In genomic region chr14:104554608-104555401, GRCh38 we compare ENCODE assay signal across 22 cellular contexts. TPM values are rescaled to one million over a fixed set of nuclear protein-coding genes. Genes with fewer than 3 reads are reported as not detected.
DNase-seq lines count a peak whose midpoint lies in the region; ATAC-seq, FAIRE-seq and TF ChIP-seq lines count a peak whose summit lies in the region.
"Had no signal": no experiment of that assay in that cellular context is flagged by ENCODE, and none has a peak within 500 bp of the region (broad histone marks: within the 10 kb centered on the region; RNA-seq: fewer than 3 reads in every experiment).

No MANE protein-coding gene starts in this region.

- H3K27ac ChIP-seq in right lobe of liver (no peak overlapping the region), HepG2 (ENCODE audit: extremely low read length, insufficient read depth, low read length) (no peak overlapping the region), H1 (ENCODE audit: low read depth, low read length) (no peak overlapping the region), PC-9 (no peak overlapping the region)
- H3K27ac ChIP-seq: prostate gland, VCaP had no signal

- no peaks in the 10 kb centered on the region for H3K9me3 Mint-ChIP-seq in nephron progenitor cell
- no peaks in the 10 kb centered on the region for H3K9me3 Mint-ChIP-seq in stimulated activated effector memory CD8-positive, alpha-beta T cell treated with anti-CD3 and anti-CD28 coated beads, Interleukin-12 subunit alpha, Interleukin-12 subunit beta, amount 100 ng/mL, for 72 hours
- H3K9me3 Mint-ChIP-seq: activated naive CD8-positive, alpha-beta T cell treated with anti-CD3 and anti-CD28 coated beads, Interleukin-2, amount 50 U/mL, for 24 hours; activated T-cell treated with anti-CD3 and anti-CD28 coated beads, Interleukin-2, amount 50 U/mL, for 72 hours; CD8-positive, alpha-beta memory T cell; T-helper 1 cell treated with Interleukin-12 subunit alpha and Interleukin-12 subunit beta and Interleukin-4 antibody, amounts not matched to agents 30 μg/mL and 1 μg/mL, for 36 hours had no signal

- TF ChIP-seq EP300 in HepG2 (IDR thresholded peaks at IDR 0.05; ENCODE audit: low read depth in 2 of 2, low read length in 2 of 2) (no peak), HepG2 (CRISPR knock-in tag; IDR thresholded peaks at IDR 0.05; ENCODE audit: borderline replicate concordance) (no peak), H1 (IDR thresholded peaks at IDR 0.05; ENCODE audit: borderline replicate concordance in 1 of 2, low read depth in 2 of 2, low read length in 2 of 2) (no peak)

- POLR2A ChIA-PET in HepG2 (lab: Yijun Ruan, JAX) = no interaction called here
- POLR2A ChIA-PET in H1 (lab: Charles Lee; ENCODE audit: partially characterized antibody) = interaction anchor here (1.5 kb wide), 1 partner anchor 9 kb away, joined by 3 read pairs; no protein-coding TSS in a partner anchor
- POLR2A ChIA-PET in PC-9 (lab: Charles Lee; ENCODE audit: unreplicated experiment) = no interaction called here

- in situ Hi-C loops in HepG2 (cut with HindIII; ENCODE audit: extremely low pct_ligation_motif_present, low pct_unique_long_range_greater_than_20kb) = no loop called here

- H3K9ac ChIP-seq in HepG2 (ENCODE audit: insufficient read depth, low read depth, low read length) (no peak overlapping the region), H1 (replicated peaks in 1 of 4; ENCODE audit: extremely low read depth in 1 of 4, low read depth in 3 of 4, low read length in 3 of 4) (no peak overlapping the region)

- H3K9me2 ChIP-seq in PC-9 (ENCODE audit: insufficient read depth) = no peaks in the 10 kb centered on the region

- no peak overlapping the region for H2BK20ac ChIP-seq in H1 (ENCODE audit: low read length)

- H3K27me3 ChIP-seq in right lobe of liver = no peaks in the 10 kb centered on the region
- peaks cover 11 to 92% of the 10 kb centered on the region in 2 experiments; a peak in 4 of 5 replicates for H3K27me3 ChIP-seq in HepG2 (ENCODE audit: control insufficient read depth in 1 of 2, insufficient read depth in 2 of 2, low read length in 2 of 2)
- no peaks in the 10 kb centered on the region for H3K27me3 ChIP-seq in H1 (replicated peaks in 1 of 4; ENCODE audit: control insufficient read depth in 3 of 4, extremely low read depth in 1 of 4, insufficient read depth in 3 of 4, low read length in 3 of 4)
- H3K27me3 ChIP-seq in PC-9 (ENCODE audit: insufficient read depth, low read depth) = peaks cover 100% of the 10 kb centered on the region

- no peak overlapping the region for H3K4me3 Mint-ChIP-seq in nephron progenitor cell
- no peak overlapping the region for H3K4me3 Mint-ChIP-seq in stimulated activated effector memory CD8-positive, alpha-beta T cell treated with anti-CD3 and anti-CD28 coated beads, Interleukin-12 subunit alpha, Interleukin-12 subunit beta, amount 100 ng/mL, for 72 hours
- H3K4me3 Mint-ChIP-seq: activated CD8-positive, alpha-beta T cell treated with anti-CD3 and anti-CD28 coated beads, Interleukin-2, amount 10 ng/mL, durations not matched to agents 7 days and 5 days; activated naive CD8-positive, alpha-beta T cell treated with anti-CD3 and anti-CD28 coated beads, Interleukin-2, amount 50 U/mL, for 24 hours; activated T-cell treated with anti-CD3 and anti-CD28 coated beads, Interleukin-2, amount 50 U/mL, for 72 hours; CD8-positive, alpha-beta memory T cell; H9; T-helper 1 cell treated with Interleukin-12 subunit alpha and Interleukin-12 subunit beta and Interleukin-4 antibody, amounts not matched to agents 30 μg/mL and 1 μg/mL, for 36 hours had no signal

- CTCF ChIA-PET in HepG2 (lab: Yijun Ruan, JAX; ENCODE audit: low intra/inter-chr PET ratio, low total read pairs) (no interaction called here), H1 (lab: Charles Lee; ENCODE audit: partially characterized antibody) (interaction anchor here (0.6 to 3.2 kb wide), 4 partner anchors 9 to 477 kb away, joined by 3 to 13 read pairs (median 3); no protein-coding TSS in a partner anchor), PC-9 (lab: Charles Lee) (no interaction called here)

- no peak overlapping the region for H2BK12ac ChIP-seq in H1 (ENCODE audit: low read depth, low read length)

- no peak overlapping the region for H3K4ac ChIP-seq in H1 (replicated peaks; ENCODE audit: insufficient read length, low read depth, low read length)

- no peak overlapping the region for H3K56ac ChIP-seq in H1 (replicated peaks; ENCODE audit: insufficient read length, low read depth, low read length)

- no peak overlapping the region for H3K14ac ChIP-seq in H1 (ENCODE audit: insufficient read length)

- no peak for TF ChIP-seq CTCF in right lobe of liver (IDR thresholded peaks at IDR 0.05)
- no peak for TF ChIP-seq CTCF in HepG2 (CRISPR knock-in tag; IDR thresholded peaks at IDR 0.05)
- TF ChIP-seq CTCF in H1 (IDR thresholded peaks at IDR 0.05; ENCODE audit: control extremely low read depth in 1 of 3, insufficient read depth in 1 of 3, low read depth in 1 of 3, low read length in 3 of 3) = no peak
- TF ChIP-seq CTCF in nephron progenitor cell (IDR thresholded peaks at IDR 0.05) = no peak
- TF ChIP-seq CTCF in PC-9 (conservative IDR thresholded peaks at IDR 0.05) = no peak

- H3K4me1 ChIP-seq in right lobe of liver (no peaks in the 10 kb centered on the region), HepG2 (ENCODE audit: insufficient read depth, low read length) (no peaks in the 10 kb centered on the region), H1 (replicated peaks in 1 of 4; ENCODE audit: control insufficient read depth in 3 of 4, insufficient read depth in 4 of 4, low read length in 3 of 4) (no peaks in the 10 kb centered on the region), PC-9 (replicated peaks; ENCODE audit: insufficient read depth) (no peaks in the 10 kb centered on the region)
- H3K4me1 ChIP-seq: prostate gland had no signal

- no peak for FAIRE-seq in HepG2 (lab: Jason Lieb, UNC)
- FAIRE-seq in H1 (lab: Jason Lieb, UNC) = no peak
- FAIRE-seq: frontal cortex, GM19239 had no signal

- H3F3A ChIP-seq in PC-9 (ENCODE audit: insufficient read depth, low read depth) = no peaks in the 10 kb centered on the region

- H3K18ac ChIP-seq in H1 (ENCODE audit: extremely low read depth, low read length) = no peak overlapping the region

- DNase-seq in right lobe of liver = peak; percentile 13 to 48 (median 44)
- DNase-seq in HepG2 (ENCODE audit: low spot score) = no peak
- DNase-seq in H1 (ENCODE audit: low read depth in 1 of 2, low spot score in 2 of 2) = no peak
- peak; percentile 7 for DNase-seq in nephron progenitor cell
- no peak for DNase-seq in hepatic stellate cell (ENCODE audit: low spot score)
- no peak for DNase-seq in islet precursor cell
- DNase-seq in stimulated activated effector memory CD8-positive, alpha-beta T cell treated with anti-CD3 and anti-CD28 coated beads, Interleukin-12 subunit alpha, Interleukin-12 subunit beta, amount 100 ng/mL, for 72 hours (ENCODE audit: low spot score in 2 of 2) = no peak
- no peak for DNase-seq in PC-9
- DNase-seq: activated CD8-positive, alpha-beta T cell treated with anti-CD3 and anti-CD28 coated beads, Interleukin-2, amount 10 ng/mL, durations not matched to agents 7 days and 5 days; activated naive CD8-positive, alpha-beta T cell treated with anti-CD3 and anti-CD28 coated beads, Interleukin-2, amount 50 U/mL, for 24 hours; activated T-cell treated with anti-CD3 and anti-CD28 coated beads, Interleukin-2, amount 50 U/mL, for 72 hours; erythroblast; H9; NCI-H2029 treated with DMSO at 0.1 percent for 48 hours; stimulated activated naive CD4-positive, alpha-beta T cell treated with Interleukin-2 at 50 U/mL for 16 hours had no signal

- H3K23me2 ChIP-seq in H1 (ENCODE audit: low read depth, low read length) = no peaks in the 10 kb centered on the region

- WGBS in right lobe of liver (ENCODE audit: insufficient coverage, low coverage, low lambda C conversion rate, missing lambda C conversion rate) = 37% methylated on average over 5 of the region's 25 CpGs
- 7% methylated on average over 6 of the region's 25 CpGs for WGBS in HepG2 (ENCODE audit: low lambda C conversion rate)
- WGBS in H1 (ENCODE audit: extremely low coverage in 1 of 2, insufficient coverage in 1 of 2, insufficient read length in 1 of 2, insufficient replicate concordance in 2 of 2, low coverage in 1 of 2, low lambda C conversion rate in 2 of 2, missing lambda C conversion rate in 1 of 2), 2 experiments = 87% methylated on average over 19 of the region's 25 CpGs; no CpG with 5 or more reads in 1 of the 2 experiments

- no peaks in the 10 kb centered on the region for H3K36me3 ChIP-seq in right lobe of liver
- H3K36me3 ChIP-seq in HepG2 (replicated peaks in 1 of 2; ENCODE audit: control insufficient read depth in 1 of 2, insufficient read depth in 2 of 2, low read length in 2 of 2) = no peaks in the 10 kb centered on the region
- no peaks in the 10 kb centered on the region for H3K36me3 ChIP-seq in H1 (ENCODE audit: control insufficient read depth in 2 of 4, insufficient read depth in 4 of 4, low read length in 3 of 4)
- H3K36me3 ChIP-seq in PC-9 (ENCODE audit: low read depth) = no peaks in the 10 kb centered on the region
- H3K36me3 ChIP-seq: prostate gland had no signal

- H3K9me3 ChIP-seq in right lobe of liver (no peaks in the 10 kb centered on the region), HepG2 (ENCODE audit: low read length) (no peaks in the 10 kb centered on the region), H1 (ENCODE audit: insufficient read depth in 2 of 2, low read depth in 1 of 2, low read length in 1 of 2) (no peaks in the 10 kb centered on the region), PC-9 (ENCODE audit: insufficient read depth, low read depth) (no peaks in the 10 kb centered on the region)
- H3K9me3 ChIP-seq: prostate gland had no signal

- peaks cover 41% of the 10 kb centered on the region for H3K27me3 Mint-ChIP-seq in nephron progenitor cell (ENCODE audit: low read depth, poor library complexity)
- H3K27me3 Mint-ChIP-seq: activated naive CD8-positive, alpha-beta T cell treated with anti-CD3 and anti-CD28 coated beads, Interleukin-2, amount 50 U/mL, for 24 hours had no signal

- no peaks in the 10 kb centered on the region for H3K36me3 Mint-ChIP-seq in nephron progenitor cell (ENCODE audit: low read depth)
- no peaks in the 10 kb centered on the region for H3K36me3 Mint-ChIP-seq in stimulated activated effector memory CD8-positive, alpha-beta T cell treated with anti-CD3 and anti-CD28 coated beads, Interleukin-12 subunit alpha, Interleukin-12 subunit beta, amount 100 ng/mL, for 72 hours
- H3K36me3 Mint-ChIP-seq: CD8-positive, alpha-beta memory T cell had no signal

- H2BK120ac ChIP-seq in H1 (replicated peaks; ENCODE audit: low read depth, low read length) = no peak overlapping the region

- no peak overlapping the region for H4K91ac ChIP-seq in H1 (replicated peaks; ENCODE audit: insufficient read length, low read length)

- H4K8ac ChIP-seq in H1 (ENCODE audit: extremely low read depth, insufficient read depth, low read length) = peak overlapping the region; percentile 85

- no peak overlapping the region for H2BK5ac ChIP-seq in H1 (ENCODE audit: low read depth, low read length)

- intact Hi-C loops in right lobe of liver (cut with DNase I) (loop anchor here (5.0 kb wide), 2 partner anchors 418 to 483 kb away; partner anchors contain the start of gene KIF26A (in 1 of the 2)), HepG2 (cut with micrococcal nuclease; ENCODE audit: unreplicated experiment) (no loop called here), PC-9 (cut with micrococcal nuclease; ENCODE audit: unreplicated experiment) (no loop called here)

- TF ChIP-seq POLR2A in right lobe of liver (IDR thresholded peaks at IDR 0.05) (no peak), HepG2 (IDR thresholded peaks at IDR 0.05; ENCODE audit: insufficient read depth in 1 of 2, low read depth in 2 of 2, low read length in 2 of 2) (no peak), H1 (IDR thresholded peaks at IDR 0.05; ENCODE audit: control extremely low read depth in 1 of 2, low read depth in 2 of 2, low read length in 2 of 2) (no peak)

- no peaks in the 10 kb centered on the region for H3K79me1 ChIP-seq in H1 (ENCODE audit: low read depth, low read length)

- H3K23ac ChIP-seq in H1 (ENCODE audit: insufficient read length) = no peak overlapping the region

- no peak overlapping the region for H2BK15ac ChIP-seq in H1 (ENCODE audit: low read length)

- no peak for TF ChIP-seq RAD21 in HepG2 (CRISPR knock-in tag; IDR thresholded peaks at IDR 0.05)
- TF ChIP-seq RAD21 in H1 (IDR thresholded peaks at IDR 0.05 in 1 of 2, conservative IDR thresholded peaks at IDR 0.05 in 1 of 2; ENCODE audit: low read depth in 2 of 2, low read length in 2 of 2) = no peak

- H2AK5ac ChIP-seq in H1 (ENCODE audit: low read depth, low read length) = no peak overlapping the region

- H3K4me2 ChIP-seq in HepG2 (ENCODE audit: low read depth, low read length) = no peak overlapping the region
- no peak overlapping the region for H3K4me2 ChIP-seq in H1 (ENCODE audit: insufficient read depth in 1 of 2, low read depth in 2 of 2, low read length in 2 of 2)
- H3K4me2 ChIP-seq in PC-9 = no peak overlapping the region

- H3K79me2 ChIP-seq in HepG2 (ENCODE audit: insufficient read depth, low read length) = no peaks in the 10 kb centered on the region
- no peaks in the 10 kb centered on the region for H3K79me2 ChIP-seq in H1 (ENCODE audit: control insufficient read depth in 1 of 2, insufficient read depth in 2 of 2, low read length in 2 of 2)
- no peaks in the 10 kb centered on the region for H3K79me2 ChIP-seq in PC-9 (ENCODE audit: low read depth)

- ATAC-seq in right lobe of liver = no peak
- ATAC-seq in HepG2 = no peak
- ATAC-seq in stimulated activated effector memory CD8-positive, alpha-beta T cell treated with anti-CD3 and anti-CD28 coated beads, Interleukin-12 subunit alpha, Interleukin-12 subunit beta, amount 100 ng/mL, for 72 hours = no peak
- ATAC-seq: activated CD8-positive, alpha-beta T cell treated with anti-CD3 and anti-CD28 coated beads, Interleukin-2, amount 10 ng/mL, durations not matched to agents 7 days and 5 days; activated naive CD8-positive, alpha-beta T cell treated with anti-CD3 and anti-CD28 coated beads, Interleukin-2, amount 50 U/mL, for 24 hours; activated T-cell treated with anti-CD3 and anti-CD28 coated beads, Interleukin-2, amount 50 U/mL, for 72 hours had no signal

- peaks cover under 1% of the 10 kb centered on the region for H3K4me1 Mint-ChIP-seq in nephron progenitor cell
- H3K4me1 Mint-ChIP-seq in stimulated activated effector memory CD8-positive, alpha-beta T cell treated with anti-CD3 and anti-CD28 coated beads, Interleukin-12 subunit alpha, Interleukin-12 subunit beta, amount 100 ng/mL, for 72 hours = no peaks in the 10 kb centered on the region
- H3K4me1 Mint-ChIP-seq: activated naive CD8-positive, alpha-beta T cell treated with anti-CD3 and anti-CD28 coated beads, Interleukin-2, amount 50 U/mL, for 24 hours; CD8-positive, alpha-beta memory T cell had no signal

- no peak overlapping the region for H4K5ac ChIP-seq in H1 (ENCODE audit: insufficient read length, low read depth, low read length)

- no TSS peak for BruUV-seq in HepG2 (replicated peaks; lab: Mats Ljungman, UMichigan)
- no TSS peak for BruUV-seq in PC-9 (replicated peaks; lab: Mats Ljungman, UMichigan)

- H3K4me3 ChIP-seq in right lobe of liver (no peak overlapping the region), HepG2 (replicated peaks in 1 of 3; ENCODE audit: insufficient read depth in 1 of 3, low read depth in 2 of 3, low read length in 3 of 3) (no peak overlapping the region), H1 (ENCODE audit: extremely low read depth in 1 of 4, insufficient read depth in 2 of 4, low read depth in 3 of 4, low read length in 4 of 4) (no peak overlapping the region), PC-9 (no peak overlapping the region)
- H3K4me3 ChIP-seq: prostate gland had no signal

- peaks cover 6% of the 10 kb centered on the region; the same call in 1 of the 2 replicates for H4K20me1 ChIP-seq in HepG2 (ENCODE audit: insufficient read depth, low read length)
- H4K20me1 ChIP-seq in H1 (replicated peaks in 1 of 2; ENCODE audit: control insufficient read depth in 1 of 2, insufficient read depth in 2 of 2, low read length in 2 of 2) = no peaks in the 10 kb centered on the region
- H4K20me1 ChIP-seq in PC-9 (ENCODE audit: insufficient read depth) = no peaks in the 10 kb centered on the region

- no peak overlapping the region for H3K27ac Mint-ChIP-seq in nephron progenitor cell
- H3K27ac Mint-ChIP-seq in stimulated activated effector memory CD8-positive, alpha-beta T cell treated with anti-CD3 and anti-CD28 coated beads, Interleukin-12 subunit alpha, Interleukin-12 subunit beta, amount 100 ng/mL, for 72 hours = no peak overlapping the region
- H3K27ac Mint-ChIP-seq: activated CD8-positive, alpha-beta T cell treated with anti-CD3 and anti-CD28 coated beads, Interleukin-2, amount 10 ng/mL, durations not matched to agents 7 days and 5 days; activated naive CD8-positive, alpha-beta T cell treated with anti-CD3 and anti-CD28 coated beads, Interleukin-2, amount 50 U/mL, for 24 hours; activated T-cell treated with anti-CD3 and anti-CD28 coated beads, Interleukin-2, amount 50 U/mL, for 72 hours; CD8-positive, alpha-beta memory T cell; T-helper 1 cell treated with Interleukin-12 subunit alpha and Interleukin-12 subunit beta and Interleukin-4 antibody, amounts not matched to agents 30 μg/mL and 1 μg/mL, for 36 hours had no signal

- H2AFZ ChIP-seq in HepG2 (ENCODE audit: low read length) (no peak overlapping the region), H1 (ENCODE audit: low read length) (no peak overlapping the region), PC-9 (no peak overlapping the region)

RNA-seq across cellular contexts. Expression of gene C14orf180, which starts 24.8 kb away (rescaled TPM):
- total RNA-seq in right lobe of liver (1 to 10 TPM in 4 of 6 experiments, under 1 TPM in 2; 0.35 to 4.0 (median 1.9) TPM), HepG2 (2016; rRNA removed; fragmentation: Illumina TruSeq; extraction: Trizol) (not detected in 2 replicates), PC-9 (2021) (not detected in 2 replicates)
- not detected in 2 replicates for total RNA-seq in HepG2 (2016; cell fraction: cytosol; rRNA removed; fragmentation: Illumina TruSeq; extraction: Trizol; ENCODE audit: low read depth)
- total RNA-seq in HepG2 (2016; cell fraction: insoluble cytoplasmic fraction; rRNA removed; fragmentation: Illumina TruSeq; extraction: Trizol) = not detected in 2 replicates
- total RNA-seq in HepG2 (2016; cell fraction: membrane; rRNA removed; fragmentation: Illumina TruSeq; extraction: Trizol) = not detected in 2 replicates
- not detected in 2 replicates for total RNA-seq in HepG2 (2016; cell fraction: nucleus; rRNA removed; fragmentation: Illumina TruSeq; extraction: Trizol)
- polyA plus RNA-seq in HepG2 (2011; rRNA removed) (not detected in 2 replicates), H1 (2011; rRNA removed) (not detected in 2 replicates)
- polyA plus RNA-seq in HepG2 (2011; cell fraction: cytosol; rRNA removed) = not detected in 2 replicates
- polyA plus RNA-seq in HepG2 (2011; cell fraction: nucleus; rRNA removed) = not detected in 2 replicates
- polyA plus RNA-seq in HepG2 (2012) = not detected in 2 replicates
- not detected in 2 replicates for polyA plus RNA-seq in HepG2 (2016; cell fraction: cytosol; fragmentation: Illumina TruSeq; extraction: Trizol; ENCODE audit: low read depth)
- polyA plus RNA-seq in HepG2 (2016; cell fraction: insoluble cytoplasmic fraction; fragmentation: Illumina TruSeq; extraction: Trizol; ENCODE audit: low read depth) = not detected in 2 replicates
- polyA plus RNA-seq in HepG2 (2016; cell fraction: membrane; fragmentation: Illumina TruSeq; extraction: Trizol; ENCODE audit: low read depth) = not detected in 2 replicates
- polyA plus RNA-seq in HepG2 (2016; cell fraction: nucleus; fragmentation: Illumina TruSeq; extraction: Trizol; ENCODE audit: insufficient read depth, low read depth) = not detected in 2 replicates
- polyA minus RNA-seq in HepG2 (2011; rRNA and poly(A)+ RNA removed; ENCODE audit: low replicate concordance) = not detected in 2 replicates
- not detected in 2 replicates for polyA minus RNA-seq in HepG2 (2011; cell fraction: cytosol; rRNA and poly(A)+ RNA removed)
- polyA minus RNA-seq in HepG2 (2011; cell fraction: nucleus; rRNA and poly(A)+ RNA removed) = not detected in 2 replicates
- not detected in 2 replicates for total RNA-seq in H1 (2021; fragmentation: NEBNext Ultra II Directional; extraction: Animal tissue kit (Norgen Biotek cat#: 25700))
- not detected for polyA plus RNA-seq in H1 (2011; cell fraction: cytosol; rRNA removed)
- polyA plus RNA-seq in H1 (2011; cell fraction: nucleus; rRNA removed) = not detected
- polyA plus RNA-seq in H1 (2012, experiment 1 of 2) = not detected in 4 replicates
- polyA plus RNA-seq in H1 (2012, experiment 2 of 2) = not detected
- polyA plus RNA-seq in H1 (2013, experiment 1 of 2) = not detected
- not detected for polyA plus RNA-seq in H1 (2013, experiment 2 of 2)
- not detected in 2 replicates for polyA minus RNA-seq in H1 (2011; rRNA and poly(A)+ RNA removed)
- polyA minus RNA-seq in H1 (2011; cell fraction: cytosol; rRNA and poly(A)+ RNA removed) = not detected
- polyA minus RNA-seq in H1 (2011; cell fraction: nucleus; rRNA and poly(A)+ RNA removed) = not detected
- total RNA-seq: activated CD8-positive, alpha-beta T cell treated with anti-CD3 and anti-CD28 coated beads, Interleukin-2, amount 10 ng/mL, durations not matched to agents 7 days and 5 days; activated T-cell treated with anti-CD3 and anti-CD28 coated beads, Interleukin-2, amount 50 U/mL, for 72 hours; CD8-positive, alpha-beta memory T cell; frontal cortex; H9; NCI-H460 had no signal
- polyA plus RNA-seq: CD8-positive, alpha-beta memory T cell had no signal

RNA-seq across cellular contexts. Expression of gene TMEM179, which starts 49.8 kb away (rescaled TPM):
- under 1 TPM in 2 of 6 experiments, not detected in 4; 0.17 to 0.18 TPM for total RNA-seq in right lobe of liver
- not detected in 2 replicates for total RNA-seq in HepG2 (2016; rRNA removed; fragmentation: Illumina TruSeq; extraction: Trizol)
- not detected in 2 replicates for total RNA-seq in HepG2 (2016; cell fraction: cytosol; rRNA removed; fragmentation: Illumina TruSeq; extraction: Trizol; ENCODE audit: low read depth)
- not detected in 2 replicates for total RNA-seq in HepG2 (2016; cell fraction: insoluble cytoplasmic fraction; rRNA removed; fragmentation: Illumina TruSeq; extraction: Trizol)
- total RNA-seq in HepG2 (2016; cell fraction: membrane; rRNA removed; fragmentation: Illumina TruSeq; extraction: Trizol) = not detected in 2 replicates
- total RNA-seq in HepG2 (2016; cell fraction: nucleus; rRNA removed; fragmentation: Illumina TruSeq; extraction: Trizol) = not detected in 2 replicates
- polyA plus RNA-seq in HepG2 (2011; rRNA removed) = not detected in 2 replicates
- not detected in 2 replicates for polyA plus RNA-seq in HepG2 (2011; cell fraction: cytosol; rRNA removed)
- polyA plus RNA-seq in HepG2 (2011; cell fraction: nucleus; rRNA removed) = not detected in 2 replicates
- polyA plus RNA-seq in HepG2 (2012) = not detected in 2 replicates
- not detected in 2 replicates for polyA plus RNA-seq in HepG2 (2016; cell fraction: cytosol; fragmentation: Illumina TruSeq; extraction: Trizol; ENCODE audit: low read depth)
- not detected in 2 replicates for polyA plus RNA-seq in HepG2 (2016; cell fraction: insoluble cytoplasmic fraction; fragmentation: Illumina TruSeq; extraction: Trizol; ENCODE audit: low read depth)
- not detected in 2 replicates for polyA plus RNA-seq in HepG2 (2016; cell fraction: membrane; fragmentation: Illumina TruSeq; extraction: Trizol; ENCODE audit: low read depth)
- not detected in 2 replicates for polyA plus RNA-seq in HepG2 (2016; cell fraction: nucleus; fragmentation: Illumina TruSeq; extraction: Trizol; ENCODE audit: insufficient read depth, low read depth)
- polyA minus RNA-seq in HepG2 (2011; rRNA and poly(A)+ RNA removed; ENCODE audit: low replicate concordance) = 0.28 TPM in 1 of 2 replicates, not detected in the other
- not detected in 2 replicates for polyA minus RNA-seq in HepG2 (2011; cell fraction: cytosol; rRNA and poly(A)+ RNA removed)
- not detected in 2 replicates for polyA minus RNA-seq in HepG2 (2011; cell fraction: nucleus; rRNA and poly(A)+ RNA removed)
- 2.9 TPM in 2 replicates for total RNA-seq in H1 (2021; fragmentation: NEBNext Ultra II Directional; extraction: Animal tissue kit (Norgen Biotek cat#: 25700))
- polyA plus RNA-seq in H1 (2011; rRNA removed) = 4.0 and 4.6 TPM in 2 replicates
- 3.7 TPM for polyA plus RNA-seq in H1 (2011; cell fraction: cytosol; rRNA removed)
- polyA plus RNA-seq in H1 (2011; cell fraction: nucleus; rRNA removed) = 4.6 TPM
- polyA plus RNA-seq in H1 (2012, experiment 1 of 2) = 1.7 to 6.0 TPM (median 4.1 TPM) in 4 replicates
- polyA plus RNA-seq in H1 (2012, experiment 2 of 2) = 1.8 TPM
- polyA plus RNA-seq in H1 (2013, experiment 1 of 2) = 1.8 TPM
- polyA plus RNA-seq in H1 (2013, experiment 2 of 2) = 1.9 TPM
- polyA minus RNA-seq in H1 (2011; rRNA and poly(A)+ RNA removed) = 1.1 and 3.6 TPM in 2 replicates
- polyA minus RNA-seq in H1 (2011; cell fraction: cytosol; rRNA and poly(A)+ RNA removed) = 2.4 TPM
- 3.4 TPM for polyA minus RNA-seq in H1 (2011; cell fraction: nucleus; rRNA and poly(A)+ RNA removed)
- total RNA-seq in PC-9 (2021) = not detected in 2 replicates
- total RNA-seq: activated CD8-positive, alpha-beta T cell treated with anti-CD3 and anti-CD28 coated beads, Interleukin-2, amount 10 ng/mL, durations not matched to agents 7 days and 5 days had no signal
- polyA plus RNA-seq: CD8-positive, alpha-beta memory T cell had no signal

Comparison
In these comparisons a context has a peak if more than half of its experiments do, and no peak if none do; other contexts are left out.
1. DNase-seq: peak in right lobe of liver (3 of 3) and nephron progenitor cell (single experiment); none in HepG2 (single experiment), H1 (0 of 2), hepatic stellate cell (single experiment), islet precursor cell (single experiment), stimulated activated effector memory CD8-positive, alpha-beta T cell treated with anti-CD3 and anti-CD28 coated beads, Interleukin-12 subunit alpha, Interleukin-12 subunit beta, amount 100 ng/mL, for 72 hours (0 of 2) and PC-9 (0 of 2).
2. intact Hi-C loops: an anchor here in right lobe of liver (5.0 kb wide); none called in HepG2 and PC-9.